ENCODE assay signal across 11 cellular contexts in genomic region chr9:114902773-114903589, GRCh38. TPM values are rescaled to one million over a fixed set of nuclear protein-coding genes. Genes with fewer than 3 reads are reported as not detected.
DNase-seq lines count a peak whose midpoint lies in the region; ATAC-seq lines count a peak whose summit lies in the region.
"Had no signal": no experiment of that assay in that cellular context is flagged by ENCODE, and none has a peak within 500 bp of the region (broad histone marks: within the 10 kb centered on the region; RNA-seq: fewer than 3 reads in every experiment).

No MANE protein-coding gene starts in this region.

- POLR2A ChIA-PET in CD4-positive, alpha-beta memory T cell (lab: Charles Lee; ENCODE audit: partially characterized antibody) = interaction anchor here (0.9 to 2.4 kb wide), 3 partner anchors 11 to 26 kb away, joined by 4 to 10 read pairs (median 7); no protein-coding TSS in a partner anchor

- no peaks in the 10 kb centered on the region for H3K27me3 ChIP-seq in CD4-positive, alpha-beta memory T cell (ENCODE audit: insufficient read depth, low read length)

- peaks cover 20% of the 10 kb centered on the region for H3K36me3 ChIP-seq in CD4-positive, alpha-beta memory T cell (ENCODE audit: insufficient read depth, low read length)

- no peak for ATAC-seq in GM18498 (IDR thresholded peaks at IDR 0.05; ENCODE audit: unreplicated experiment)

- H3K4me3 ChIP-seq in CD4-positive, alpha-beta memory T cell (ENCODE audit: low read length in 2 of 2) = peak overlapping the region in 1 of 2 donors; percentile 11
- H3K4me3 ChIP-seq: skin epidermis had no signal

- CTCF ChIA-PET in CD4-positive, alpha-beta memory T cell (lab: Charles Lee; ENCODE audit: partially characterized antibody) = interaction anchor here (1.1 to 8.7 kb wide), 4 partner anchors 27 to 222 kb away, joined by 3 to 363 read pairs (median 80); partner anchors contain the start of gene TNFSF8
- CTCF ChIA-PET in activated naive CD4-positive, alpha-beta T cell treated with anti-CD3 and anti-CD28 coated beads for 36 hours (lab: Charles Lee) = interaction anchor here (1.2 to 5.6 kb wide), 3 partner anchors 111 to 221 kb away, joined by 7 to 74 read pairs (median 44); partner anchors contain the start of gene TEX48

- H3K27ac Mint-ChIP-seq in CD4-positive, alpha-beta memory T cell = peak overlapping the region in 6 of 7 donors; percentile 54 to 96 (median 87)
- H3K27ac Mint-ChIP-seq in activated naive CD4-positive, alpha-beta T cell treated with anti-CD3 and anti-CD28 coated beads for 36 hours = peak overlapping the region; percentile 84
- H3K27ac Mint-ChIP-seq in immature natural killer cell = peak overlapping the region in 5 of 6 donors; percentile 78 to 94 (median 92)
- H3K27ac Mint-ChIP-seq: brain had no signal

- no peaks in the 10 kb centered on the region for H3K27me3 Mint-ChIP-seq in CD4-positive, alpha-beta memory T cell
- no peaks in the 10 kb centered on the region for H3K27me3 Mint-ChIP-seq in activated naive CD4-positive, alpha-beta T cell treated with anti-CD3 and anti-CD28 coated beads for 36 hours (ENCODE audit: low read depth)
- H3K27me3 Mint-ChIP-seq in immature natural killer cell (ENCODE audit: low read depth in 3 of 3) = peaks cover 0 to 4% (median 0%) of the 10 kb centered on the region in 3 donors

- peak overlapping the region in 6 of 8 donors; percentile 72 to 84 (median 80) for H3K4me3 Mint-ChIP-seq in CD4-positive, alpha-beta memory T cell
- H3K4me3 Mint-ChIP-seq in activated naive CD4-positive, alpha-beta T cell treated with anti-CD3 and anti-CD28 coated beads for 36 hours = no peak overlapping the region
- peak overlapping the region in 4 of 5 donors; percentile 63 to 87 (median 76) for H3K4me3 Mint-ChIP-seq in immature natural killer cell
- H3K4me3 Mint-ChIP-seq: brain had no signal

- peaks cover 20 to 66% (median 36%) of the 10 kb centered on the region in 4 donors for H3K4me1 Mint-ChIP-seq in CD4-positive, alpha-beta memory T cell
- peaks cover 18% of the 10 kb centered on the region for H3K4me1 Mint-ChIP-seq in activated naive CD4-positive, alpha-beta T cell treated with anti-CD3 and anti-CD28 coated beads for 36 hours (ENCODE audit: low read depth)
- H3K4me1 Mint-ChIP-seq in immature natural killer cell = peaks cover 14 to 22% of the 10 kb centered on the region in 2 donors

- H3K36me3 Mint-ChIP-seq in CD4-positive, alpha-beta memory T cell = peaks cover 12 to 65% of the 10 kb centered on the region in 2 donors
- H3K36me3 Mint-ChIP-seq in activated naive CD4-positive, alpha-beta T cell treated with anti-CD3 and anti-CD28 coated beads for 36 hours (ENCODE audit: low read depth) = peaks cover 63% of the 10 kb centered on the region
- H3K36me3 Mint-ChIP-seq in immature natural killer cell = peaks cover 5 to 6% (median 6%) of the 10 kb centered on the region in 3 donors
- H3K36me3 Mint-ChIP-seq: brain had no signal

- no peaks in the 10 kb centered on the region for H3K9me3 ChIP-seq in CD4-positive, alpha-beta memory T cell (ENCODE audit: control insufficient read depth in 1 of 2, low read length in 2 of 2)

- peaks cover 0 to 2% (median 0%) of the 10 kb centered on the region in 8 donors for H3K9me3 Mint-ChIP-seq in CD4-positive, alpha-beta memory T cell
- H3K9me3 Mint-ChIP-seq in activated naive CD4-positive, alpha-beta T cell treated with anti-CD3 and anti-CD28 coated beads for 36 hours = no peaks in the 10 kb centered on the region
- H3K9me3 Mint-ChIP-seq in immature natural killer cell = no peaks in the 10 kb centered on the region
- H3K9me3 Mint-ChIP-seq: brain had no signal

- intact Hi-C loops in CD4-positive, alpha-beta memory T cell (cut with micrococcal nuclease) = loop anchor here (10.0 kb wide), 1 partner anchor 508 kb away; no protein-coding TSS in a partner anchor
- intact Hi-C loops in activated naive CD4-positive, alpha-beta T cell treated with anti-CD3 and anti-CD28 coated beads for 36 hours (cut with micrococcal nuclease) = loop anchor here (10.0 kb wide), 2 partner anchors 308 to 622 kb away; no protein-coding TSS in a partner anchor

- H3K4me1 ChIP-seq in CD4-positive, alpha-beta memory T cell (ENCODE audit: insufficient read depth, low read length) = peaks cover 100% of the 10 kb centered on the region

- DNase-seq in CD4-positive, alpha-beta memory T cell = peak in 4 of 5 donors; percentile 60 to 81 (median 75)
- DNase-seq in LoVo (ENCODE audit: low spot score) (peak; percentile 25), immature natural killer cell (peak; percentile 51 to 79 (median 62)), SIG-M5 treated with dmso at 0.1 percent for 504 hours (lab: John Stamatoyannopoulos, UW; ENCODE audit: unreplicated experiment) (no peak), NCI-H524 treated with DMSO at 0.1 percent for 48 hours (lab: John Stamatoyannopoulos, UW) (no peak), ecto neural progenitor cell (ENCODE audit: low spot score) (no peak)
- peak; percentile 52 for DNase-seq in activated naive CD4-positive, alpha-beta T cell treated with anti-CD3 and anti-CD28 coated beads for 36 hours
- DNase-seq: foreskin fibroblast had no signal

- H3K27ac ChIP-seq in CD4-positive, alpha-beta memory T cell (ENCODE audit: low read depth, low read length) = peak overlapping the region; percentile 60

RNA-seq across cellular contexts. Expression of gene TNFSF8, which starts 27.4 kb away (rescaled TPM):
- total RNA-seq in CD4-positive, alpha-beta memory T cell = 10 to 100 TPM; 43.2 to 44.2 TPM
- 100 to 1,000 TPM in 1 of 2 donors, 10 to 100 TPM in 1; 84.8 to 108 TPM for polyA plus RNA-seq in CD4-positive, alpha-beta memory T cell
- total RNA-seq in activated naive CD4-positive, alpha-beta T cell treated with anti-CD3 and anti-CD28 coated beads for 36 hours = 10 to 100 TPM; 25.9 to 26.4 TPM
- polyA plus RNA-seq in immature natural killer cell = 10 to 100 TPM in 1 of 3 donors, 1 to 10 TPM in 2; 3.1 to 10.9 (median 6.0) TPM

Comparison
In these comparisons a context has a peak if more than half of its experiments do, and no peak if none do; other contexts are left out.
1. DNase-seq: peak in CD4-positive, alpha-beta memory T cell (4 of 5), LoVo (single experiment), activated naive CD4-positive, alpha-beta T cell treated with anti-CD3 and anti-CD28 coated beads for 36 hours (single experiment) and immature natural killer cell (3 of 3); none in SIG-M5 treated with dmso at 0.1 percent for 504 hours (single experiment), NCI-H524 treated with DMSO at 0.1 percent for 48 hours (single experiment) and ecto neural progenitor cell (single experiment).
2. Peak in every context shown above with its lines, with median percentiles within 50 percentile points of each other: H3K27ac Mint-ChIP-seq.